ENCODE assay signal across 8 cellular contexts in genomic region chr6:92810913-92811312, GRCh38.
DNase-seq lines count a peak whose midpoint lies in the region; ATAC-seq and TF ChIP-seq lines count a peak whose summit lies in the region.

No MANE protein-coding gene starts in this region.

- BruUV-seq in HCT116 (replicated peaks; lab: Mats Ljungman, UMichigan): no TSS peak

- H4K20me1 ChIP-seq in HCT116 (ENCODE audit: insufficient read depth): no peaks in the 10 kb centered on the region

- H3K4me1 Mint-ChIP-seq in activated naive CD4-positive, alpha-beta T cell treated with anti-CD3 and anti-CD28 coated beads for 36 hours (ENCODE audit: low read depth): no peaks in the 10 kb centered on the region

- H3K4me3 ChIP-seq in HCT116 (replicated peaks in 1 of 2; ENCODE audit: low read depth in 1 of 2, low read length in 2 of 2) (no peak overlapping the region), fibroblast of pulmonary artery (replicated peaks; ENCODE audit: low read depth, low read length) (no peak overlapping the region)

- TF ChIP-seq POLR2A in HCT116 (IDR thresholded peaks at IDR 0.05; ENCODE audit: borderline replicate concordance, extremely low read depth, insufficient read depth, insufficient read length): no peak

- no peak overlapping the region for H3K4me3 Mint-ChIP-seq in activated naive CD4-positive, alpha-beta T cell treated with anti-CD3 and anti-CD28 coated beads for 36 hours

- H2AFZ ChIP-seq in HCT116 (ENCODE audit: low read depth, low read length, poor library complexity, severe bottlenecking): no peak overlapping the region

- no peak overlapping the region for H3K27ac Mint-ChIP-seq in activated naive CD4-positive, alpha-beta T cell treated with anti-CD3 and anti-CD28 coated beads for 36 hours

- DNase-seq in activated naive CD4-positive, alpha-beta T cell treated with anti-CD3 and anti-CD28 coated beads for 36 hours: peak; percentile 26
- DNase-seq in activated naive CD4-positive, alpha-beta T cell (lab: John Stamatoyannopoulos, UW): no peak
- DNase-seq in HCT116 (ENCODE audit: low read depth, low spot score) (peak; percentile 3), RWPE1 (ENCODE audit: low spot score) (peak; percentile 31), fibroblast of pulmonary artery (ENCODE audit: low read depth) (peak; percentile 37)
- peak; percentile 23 for DNase-seq in stimulated activated CD8-positive, alpha-beta memory T cell treated with anti-CD3 and anti-CD28 coated beads, Interleukin-4, amount 100 ng/mL, for 48 hours
- DNase-seq in activated CD4-positive, CD25-positive, alpha-beta regulatory T cell treated with anti-CD3 and anti-CD28 coated beads, Interleukin-2, amount 50 U/mL, for 72 hours: no peak

- H3K9me3 ChIP-seq in HCT116 (ENCODE audit: control insufficient read depth in 1 of 2, insufficient read depth in 1 of 2, low read depth in 1 of 2, low read length in 2 of 2): peaks cover 0 to 19% of the 10 kb centered on the region in 2 experiments; a peak in 2 of 4 replicates

- H3K9me3 Mint-ChIP-seq in activated naive CD4-positive, alpha-beta T cell treated with anti-CD3 and anti-CD28 coated beads for 36 hours: no peaks in the 10 kb centered on the region

- H3K36me3 ChIP-seq in HCT116 (ENCODE audit: control insufficient read depth in 1 of 2, insufficient read depth in 2 of 2, low read length in 2 of 2): no peaks in the 10 kb centered on the region

- CTCF ChIA-PET in activated naive CD4-positive, alpha-beta T cell treated with anti-CD3 and anti-CD28 coated beads for 36 hours (lab: Charles Lee): interaction anchor here (1.4 to 2.4 kb wide), 2 partner anchors 11 kb away, joined by 3 to 6 read pairs; no protein-coding TSS in a partner anchor
- CTCF ChIA-PET in HCT116 (lab: Charles Lee): interaction anchor here (0.6 to 1.1 kb wide), 4 partner anchors 9 to 614 kb away, joined by 3 to 9 read pairs (median 4); no protein-coding TSS in a partner anchor
- CTCF ChIA-PET in RWPE1 (lab: Yijun Ruan, JAX): interaction anchor here (0.6 to 1.1 kb wide), 8 partner anchors 9 to 692 kb away, joined by 3 to 5 read pairs (median 3); no protein-coding TSS in a partner anchor

- no peak overlapping the region for H3K4me2 ChIP-seq in HCT116 (ENCODE audit: low read length)

- no peaks in the 10 kb centered on the region for H3K36me3 Mint-ChIP-seq in activated naive CD4-positive, alpha-beta T cell treated with anti-CD3 and anti-CD28 coated beads for 36 hours (ENCODE audit: low read depth)

- no peaks in the 10 kb centered on the region for H3K4me1 ChIP-seq in HCT116 (ENCODE audit: control insufficient read depth in 1 of 2, insufficient read depth in 2 of 2, low read length in 2 of 2)

- H3K27ac ChIP-seq in HCT116 (ENCODE audit: low read depth, low read length) (no peak overlapping the region), RWPE1 (no peak overlapping the region)

- intact Hi-C loops in activated naive CD4-positive, alpha-beta T cell treated with anti-CD3 and anti-CD28 coated beads for 36 hours (cut with micrococcal nuclease): loop anchor here (5.0 kb wide), 1 partner anchor 611 kb away; no protein-coding TSS in a partner anchor
- intact Hi-C loops in HCT116 (cut with micrococcal nuclease): no loop called here

- peak in 2 of 3 experiments; percentile 32 to 39; a peak in 4 of 6 replicates for TF ChIP-seq CTCF in HCT116 (IDR thresholded peaks at IDR 0.05 in 2 of 3, conservative IDR thresholded peaks at IDR 0.05 in 1 of 3; ENCODE audit: borderline replicate concordance in 1 of 3, insufficient read depth in 1 of 3, low read depth in 2 of 3, low read length in 2 of 3)
- peak; percentile 77 for TF ChIP-seq CTCF in LNCAP (IDR thresholded peaks at IDR 0.05)
- TF ChIP-seq CTCF in RWPE1 (conservative IDR thresholded peaks at IDR 0.05; ENCODE audit: low read depth): peak; percentile 43
- peak; percentile 61 for TF ChIP-seq CTCF in fibroblast of pulmonary artery (IDR thresholded peaks at IDR 0.05; ENCODE audit: low read length, missing control alignments)

- RAD21 ChIA-PET in HCT116 (lab: Charles Lee; ENCODE audit: low non-redundant PET in 1 of 2, low total read pairs in 2 of 2, uncharacterized antibody in 2 of 2, unreplicated experiment in 2 of 2): no interaction called here

- POLR2A ChIA-PET in HCT116 (lab: Charles Lee) (no interaction called here), RWPE1 (lab: Yijun Ruan, JAX; ENCODE audit: low non-redundant PET) (no interaction called here)

- no peak overlapping the region for H3K9ac ChIP-seq in HCT116 (ENCODE audit: low read length)

- TF ChIP-seq RAD21 in HCT116 (IDR thresholded peaks at IDR 0.05; ENCODE audit: low read depth): no peak

- no peaks in the 10 kb centered on the region for H3K27me3 ChIP-seq in HCT116 (ENCODE audit: insufficient read depth, low read length)

- H3K27me3 Mint-ChIP-seq in activated naive CD4-positive, alpha-beta T cell treated with anti-CD3 and anti-CD28 coated beads for 36 hours (ENCODE audit: low read depth): no peaks in the 10 kb centered on the region

- no peaks in the 10 kb centered on the region for H3K9me2 ChIP-seq in HCT116 (ENCODE audit: insufficient read depth)

- no peak for ATAC-seq in HCT116

- H3K79me2 ChIP-seq in HCT116 (ENCODE audit: insufficient read depth, low read length): no peaks in the 10 kb centered on the region

TF ChIP-seq in HCT116, 20 proteins besides CTCF, POLR2A, EP300 and RAD21:
- peak; percentile 95 for TF ChIP-seq TCF7L2 (IDR thresholded peaks at IDR 0.05; ENCODE audit: borderline replicate concordance, extremely low read depth, insufficient read depth, insufficient read length)
- TF ChIP-seq ZNF274 (IDR thresholded peaks at IDR 0.05; ENCODE audit: low read depth, low read length): no peak

Comparison
In these comparisons a context has a peak if more than half of its experiments do, and no peak if none do; other contexts are left out.
1. DNase-seq: peak in activated naive CD4-positive, alpha-beta T cell treated with anti-CD3 and anti-CD28 coated beads for 36 hours (single experiment), HCT116 (single experiment), RWPE1 (single experiment), fibroblast of pulmonary artery (single experiment) and stimulated activated CD8-positive, alpha-beta memory T cell treated with anti-CD3 and anti-CD28 coated beads, Interleukin-4, amount 100 ng/mL, for 48 hours (single experiment); none in activated naive CD4-positive, alpha-beta T cell (0 of 4) and activated CD4-positive, CD25-positive, alpha-beta regulatory T cell treated with anti-CD3 and anti-CD28 coated beads, Interleukin-2, amount 50 U/mL, for 72 hours (single experiment).
2. Peak in every context shown above with its lines, with median percentiles within 50 percentile points of each other: CTCF ChIP-seq.